ENCODE assay signal across 8 cellular contexts in the genomic region with DNA sequence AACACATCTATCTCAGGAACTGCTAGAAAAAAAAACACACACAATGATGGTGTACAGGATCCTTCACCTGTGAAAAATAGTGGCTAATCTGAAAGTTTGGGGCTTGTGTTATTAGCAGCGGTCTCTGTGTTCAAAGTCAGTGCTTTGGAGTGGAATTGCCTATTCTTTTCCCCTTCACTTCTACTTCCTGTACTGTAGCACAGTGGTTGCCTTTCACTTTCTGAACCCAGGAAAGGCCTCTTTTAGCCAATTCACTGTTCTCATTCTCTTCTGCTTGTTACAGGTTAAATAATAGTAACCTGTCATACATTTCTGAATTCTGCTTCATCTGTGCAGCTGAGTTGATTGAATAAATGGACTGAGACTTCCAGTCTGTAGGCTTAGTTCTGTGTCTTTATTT.
"Had no signal": no experiment of that assay in that cellular context is flagged by ENCODE, and none has a peak within 500 bp of the region (broad histone marks: within the 10 kb centered on the region; RNA-seq: fewer than 3 reads in every experiment).

No MANE protein-coding gene starts in this region.

- ATAC-seq: HCT116, K562 had no signal

- H3K4me3 Mint-ChIP-seq: HFFc6 had no signal

- H3K27ac Mint-ChIP-seq: HFFc6 had no signal

- DNase-seq: GM23248, GOT3, H7, HFFc6, IMR-90, KG1 had no signal
